In genomic region chr3:4999626-5000184, GRCh38 we compare ENCODE assay signal across 14 cellular contexts. TPM values are rescaled to one million over a fixed set of nuclear protein-coding genes. Genes with fewer than 3 reads are reported as not detected.
DNase-seq lines count a peak whose midpoint lies in the region; ATAC-seq and TF ChIP-seq lines count a peak whose summit lies in the region.
"Had no signal": no experiment of that assay in that cellular context is flagged by ENCODE, and none has a peak within 500 bp of the region (broad histone marks: within the 10 kb centered on the region; RNA-seq: fewer than 3 reads in every experiment).

No MANE protein-coding gene starts in this region.

- H3K4me3 ChIP-seq in transverse colon: no peak overlapping the region
- H3K4me3 ChIP-seq: BLaER1 had no signal

- H3K4me1 Mint-ChIP-seq in activated T-helper 1 cell treated with anti-CD3 and anti-CD28 coated beads, Interleukin-12 subunit alpha, Interleukin-12 subunit beta, Interleukin-2, Interleukin-4 antibody, amounts not matched to agents 30 ng/mL and 10 ng/mL and 1 ng/mL, durations not matched to agents 14 hours and 24 hours and 36 hours (ENCODE audit: low read depth): peaks cover 70% of the 10 kb centered on the region
- H3K4me1 Mint-ChIP-seq in stimulated activated effector memory CD8-positive, alpha-beta T cell treated with anti-CD3 and anti-CD28 coated beads, Interleukin-12 subunit alpha, Interleukin-12 subunit beta, amount 100 ng/mL, for 72 hours: peaks cover 51% of the 10 kb centered on the region

- WGBS in transverse colon (ENCODE audit: low coverage in 1 of 2), 2 donors: 73% methylated on average over 5 of the region's 5 CpGs; no CpG with 5 or more reads in 1 of the 2 donors

- H3K36me3 ChIP-seq in transverse colon: no peaks in the 10 kb centered on the region
- H3K36me3 ChIP-seq: BLaER1 had no signal

- no peaks in the 10 kb centered on the region for H3K27me3 Mint-ChIP-seq in activated T-helper 1 cell treated with anti-CD3 and anti-CD28 coated beads, Interleukin-12 subunit alpha, Interleukin-12 subunit beta, Interleukin-2, Interleukin-4 antibody, amounts not matched to agents 30 ng/mL and 10 ng/mL and 1 ng/mL, durations not matched to agents 14 hours and 24 hours and 36 hours (ENCODE audit: insufficient read depth)
- H3K27me3 Mint-ChIP-seq: brain had no signal

- in situ Hi-C loops in transverse colon (cut with MboI; ENCODE audit: low pct_ligation_motif_present in 1 of 4, low pct_unique_long_range_greater_than_20kb in 1 of 4, low sequenced_read_pairs in 3 of 4): loop anchor here in 1 of 4 donors (25.0 kb wide), 1 partner anchor 162 kb away; no protein-coding TSS in a partner anchor

- no peaks in the 10 kb centered on the region for H3K36me3 Mint-ChIP-seq in activated T-helper 1 cell treated with anti-CD3 and anti-CD28 coated beads, Interleukin-12 subunit alpha, Interleukin-12 subunit beta, Interleukin-2, Interleukin-4 antibody, amounts not matched to agents 30 ng/mL and 10 ng/mL and 1 ng/mL, durations not matched to agents 14 hours and 24 hours and 36 hours (ENCODE audit: low read depth)
- H3K36me3 Mint-ChIP-seq in stimulated activated effector memory CD8-positive, alpha-beta T cell treated with anti-CD3 and anti-CD28 coated beads, Interleukin-12 subunit alpha, Interleukin-12 subunit beta, amount 100 ng/mL, for 72 hours: peaks cover 13% of the 10 kb centered on the region
- H3K36me3 Mint-ChIP-seq: brain had no signal

- H3K4me1 ChIP-seq in transverse colon: peaks cover 0 to 11% (median 3%) of the 10 kb centered on the region in 4 donors

- no peaks in the 10 kb centered on the region for H3K9me3 ChIP-seq in transverse colon
- H3K9me3 ChIP-seq: BLaER1 had no signal

- no peak for TF ChIP-seq POLR2A in transverse colon (IDR thresholded peaks at IDR 0.05)

- no peak overlapping the region for H3K27ac ChIP-seq in transverse colon
- H3K27ac ChIP-seq: BLaER1, KMS-11 had no signal

- DNase-seq in activated T-cell treated with anti-CD3 and anti-CD28 coated beads, Interleukin-2, amount 50 U/mL, for 48 hours: peak; percentile 15 to 19
- DNase-seq in activated T-cell treated with anti-CD3 and anti-CD28 coated beads for 4 hours (no peak), NCI-H1105 (lab: John Stamatoyannopoulos, UW) (peak; percentile 59), NCI-H2227 treated with DMSO at 0.1 percent for 48 hours (lab: John Stamatoyannopoulos, UW) (no peak), transverse colon (no peak), UCSD-AML1 (lab: John Stamatoyannopoulos, UW; ENCODE audit: unreplicated experiment) (no peak)
- DNase-seq in activated T-helper 1 cell treated with anti-CD3 and anti-CD28 coated beads, Interleukin-12 subunit alpha, Interleukin-12 subunit beta, Interleukin-2, Interleukin-4 antibody, amounts not matched to agents 30 ng/mL and 10 ng/mL and 1 ng/mL, durations not matched to agents 14 hours and 24 hours and 36 hours (ENCODE audit: low spot score): no peak
- DNase-seq in stimulated activated effector memory CD8-positive, alpha-beta T cell treated with anti-CD3 and anti-CD28 coated beads, Interleukin-12 subunit alpha, Interleukin-12 subunit beta, amount 100 ng/mL, for 72 hours (ENCODE audit: low spot score in 2 of 2): no peak
- DNase-seq: activated gamma-delta T cell, left ventricle myocardium superior, SIG-M5 had no signal

- no peaks in the 10 kb centered on the region for H3K27me3 ChIP-seq in transverse colon
- H3K27me3 ChIP-seq: BLaER1 had no signal

- no peak overlapping the region for H3K4me3 Mint-ChIP-seq in activated T-helper 1 cell treated with anti-CD3 and anti-CD28 coated beads, Interleukin-12 subunit alpha, Interleukin-12 subunit beta, Interleukin-2, Interleukin-4 antibody, amounts not matched to agents 30 ng/mL and 10 ng/mL and 1 ng/mL, durations not matched to agents 14 hours and 24 hours and 36 hours
- no peak overlapping the region for H3K4me3 Mint-ChIP-seq in stimulated activated effector memory CD8-positive, alpha-beta T cell treated with anti-CD3 and anti-CD28 coated beads, Interleukin-12 subunit alpha, Interleukin-12 subunit beta, amount 100 ng/mL, for 72 hours
- H3K4me3 Mint-ChIP-seq: brain had no signal

- no peak for ATAC-seq in stimulated activated effector memory CD8-positive, alpha-beta T cell treated with anti-CD3 and anti-CD28 coated beads, Interleukin-12 subunit alpha, Interleukin-12 subunit beta, amount 100 ng/mL, for 72 hours
- ATAC-seq: left ventricle myocardium superior had no signal

- no peak for TF ChIP-seq CTCF in transverse colon (IDR thresholded peaks at IDR 0.05)

- TF ChIP-seq EP300 in transverse colon (IDR thresholded peaks at IDR 0.05; ENCODE audit: low read depth): no peak

- H3K27ac Mint-ChIP-seq in activated T-helper 1 cell treated with anti-CD3 and anti-CD28 coated beads, Interleukin-12 subunit alpha, Interleukin-12 subunit beta, Interleukin-2, Interleukin-4 antibody, amounts not matched to agents 30 ng/mL and 10 ng/mL and 1 ng/mL, durations not matched to agents 14 hours and 24 hours and 36 hours: peak overlapping the region; percentile 25
- peak overlapping the region; percentile 76 for H3K27ac Mint-ChIP-seq in stimulated activated effector memory CD8-positive, alpha-beta T cell treated with anti-CD3 and anti-CD28 coated beads, Interleukin-12 subunit alpha, Interleukin-12 subunit beta, amount 100 ng/mL, for 72 hours
- H3K27ac Mint-ChIP-seq: brain had no signal

- H3K9me3 Mint-ChIP-seq in activated T-helper 1 cell treated with anti-CD3 and anti-CD28 coated beads, Interleukin-12 subunit alpha, Interleukin-12 subunit beta, Interleukin-2, Interleukin-4 antibody, amounts not matched to agents 30 ng/mL and 10 ng/mL and 1 ng/mL, durations not matched to agents 14 hours and 24 hours and 36 hours: no peaks in the 10 kb centered on the region
- no peaks in the 10 kb centered on the region for H3K9me3 Mint-ChIP-seq in stimulated activated effector memory CD8-positive, alpha-beta T cell treated with anti-CD3 and anti-CD28 coated beads, Interleukin-12 subunit alpha, Interleukin-12 subunit beta, amount 100 ng/mL, for 72 hours
- H3K9me3 Mint-ChIP-seq: brain had no signal

- intact Hi-C loops in activated T-helper 1 cell treated with anti-CD3 and anti-CD28 coated beads, Interleukin-12 subunit alpha, Interleukin-12 subunit beta, Interleukin-2, Interleukin-4 antibody, amounts not matched to agents 30 ng/mL and 10 ng/mL and 1 ng/mL, durations not matched to agents 14 hours and 24 hours and 36 hours (cut with micrococcal nuclease): loop anchor here (10.0 kb wide), 2 partner anchors 575 to 615 kb away; no protein-coding TSS in a partner anchor
- intact Hi-C loops in transverse colon (cut with DNase I; ENCODE audit: low total_unique reads): no loop called here

RNA-seq across cellular contexts. Expression of gene BHLHE40, which starts 20.5 kb away (rescaled TPM):
- total RNA-seq in activated T-helper 1 cell treated with anti-CD3 and anti-CD28 coated beads, Interleukin-12 subunit alpha, Interleukin-12 subunit beta, Interleukin-2, Interleukin-4 antibody, amounts not matched to agents 30 ng/mL and 10 ng/mL and 1 ng/mL, durations not matched to agents 14 hours and 24 hours and 36 hours: 449 and 458 TPM in 2 replicates
- 10 to 100 TPM; 13.4 to 50.9 (median 18.0) TPM for total RNA-seq in transverse colon

Comparison
In these comparisons a context has a peak if more than half of its experiments do, and no peak if none do; other contexts are left out.
1. DNase-seq: peak in activated T-cell treated with anti-CD3 and anti-CD28 coated beads, Interleukin-2, amount 50 U/mL, for 48 hours (2 of 2) and NCI-H1105 (single experiment); none in activated T-cell treated with anti-CD3 and anti-CD28 coated beads for 4 hours (single experiment), activated T-helper 1 cell treated with anti-CD3 and anti-CD28 coated beads, Interleukin-12 subunit alpha, Interleukin-12 subunit beta, Interleukin-2, Interleukin-4 antibody, amounts not matched to agents 30 ng/mL and 10 ng/mL and 1 ng/mL, durations not matched to agents 14 hours and 24 hours and 36 hours (single experiment), stimulated activated effector memory CD8-positive, alpha-beta T cell treated with anti-CD3 and anti-CD28 coated beads, Interleukin-12 subunit alpha, Interleukin-12 subunit beta, amount 100 ng/mL, for 72 hours (0 of 2), NCI-H2227 treated with DMSO at 0.1 percent for 48 hours (single experiment), transverse colon (single experiment) and UCSD-AML1 (single experiment).